ENCODE assay signal across 1 cellular context in genomic region chr3:141431411-141432378, GRCh38.
TF ChIP-seq lines count a peak whose summit lies in the region.

No MANE protein-coding gene starts in this region.

TF ChIP-seq in liver, 16 proteins besides CTCF, POLR2A, EP300 and RAD21:
- TF ChIP-seq REST (IDR thresholded peaks at IDR 0.05) = peak; percentile 72
- TF ChIP-seq ATF3 (IDR thresholded peaks at IDR 0.05) = peak; percentile 97
- TF ChIP-seq MAX (IDR thresholded peaks at IDR 0.05) = peak; percentile 67
- TF ChIP-seq TAF1 (conservative IDR thresholded peaks at IDR 0.05) = no peak
- TF ChIP-seq SP1 (IDR thresholded peaks at IDR 0.05) = peak; percentile 86
- peak; percentile 69 to 82 for TF ChIP-seq HNF4A (conservative IDR thresholded peaks at IDR 0.05)
- no peak for TF ChIP-seq HNF4G (IDR thresholded peaks at IDR 0.05)
- TF ChIP-seq JUND (IDR thresholded peaks at IDR 0.05) = peak; percentile 69 to 83
- TF ChIP-seq EGR1 (IDR thresholded peaks at IDR 0.05; ENCODE audit: low read depth in 2 of 2) = no peak
- peak; percentile 76 for TF ChIP-seq RXRA (IDR thresholded peaks at IDR 0.05)
- TF ChIP-seq GABPA (IDR thresholded peaks at IDR 0.05 in 1 of 2, conservative IDR thresholded peaks at IDR 0.05 in 1 of 2) = peak in 1 of 2 donors; percentile 20
- peak; percentile 89 for TF ChIP-seq FOXA1 (IDR thresholded peaks at IDR 0.05)
- TF ChIP-seq YY1 (IDR thresholded peaks at IDR 0.05) = peak; percentile 89
- peak; percentile 62 for TF ChIP-seq ZBTB33 (IDR thresholded peaks at IDR 0.05)
- TF ChIP-seq FOXA2 (IDR thresholded peaks at IDR 0.05) = peak; percentile 70
- no peak for TF ChIP-seq NR2F2 (IDR thresholded peaks at IDR 0.05)
